8 cellular contexts compared by ENCODE assay signal in genomic region chr15:69758810-69759410, GRCh38.
A peak's percentile ranks its signal among the peaks of the same experiment; 100 is the strongest.
DNase-seq lines count a peak whose midpoint lies in the region; ATAC-seq and TF ChIP-seq lines count a peak whose summit lies in the region.

No MANE protein-coding gene starts in this region.

- peak overlapping the region; percentile 68; the same call in 1 of the 2 replicates for H2AFZ ChIP-seq in OCI-LY7 (ENCODE audit: low read length)
- H2AFZ ChIP-seq in hepatocyte = no peak overlapping the region
- H2AFZ ChIP-seq in neuronal stem cell (ENCODE audit: low read length) = no peak overlapping the region

- TF ChIP-seq CTCF in OCI-LY7 (conservative IDR thresholded peaks at IDR 0.05; ENCODE audit: low read length) (no peak), hepatocyte (IDR thresholded peaks at IDR 0.05; ENCODE audit: poor library complexity) (no peak)

- H3K36me3 ChIP-seq in OCI-LY7 (ENCODE audit: insufficient read depth, low read length) (no peaks in the 10 kb centered on the region; the same call in 1 of the 2 replicates), hepatocyte (replicated peaks; ENCODE audit: insufficient read depth, low read depth) (no peaks in the 10 kb centered on the region), neuronal stem cell (replicated peaks in 1 of 2; ENCODE audit: control insufficient read depth in 2 of 2, insufficient read depth in 2 of 2, low read length in 2 of 2) (no peaks in the 10 kb centered on the region)

- H4K20me1 ChIP-seq in OCI-LY7 (ENCODE audit: insufficient read depth, low read length) (no peaks in the 10 kb centered on the region), hepatocyte (ENCODE audit: insufficient read depth, poor library complexity, severe bottlenecking) (no peaks in the 10 kb centered on the region)

- H3K4me2 ChIP-seq in OCI-LY7 (ENCODE audit: low read length) (peak overlapping the region; percentile 59), hepatocyte (no peak overlapping the region), neuronal stem cell (ENCODE audit: insufficient read depth, low read length, poor library complexity, severe bottlenecking) (no peak overlapping the region)

- no peak overlapping the region for H3K23ac ChIP-seq in neuronal stem cell (ENCODE audit: low read depth, low read length, poor library complexity)

- H3K4me3 ChIP-seq in OCI-LY7 (ENCODE audit: low read depth, low read length, poor library complexity, severe bottlenecking) (peak overlapping the region; percentile 21), hepatocyte (no peak overlapping the region), neuronal stem cell (ENCODE audit: low read length in 2 of 2) (no peak overlapping the region)

- no peak overlapping the region for H4K91ac ChIP-seq in neuronal stem cell (ENCODE audit: low read depth, low read length, poor library complexity)

- no peak overlapping the region for H2BK12ac ChIP-seq in neuronal stem cell (ENCODE audit: low read length)

- H3K9me2 ChIP-seq in OCI-LY7 (ENCODE audit: insufficient read depth, low read length) = no peaks in the 10 kb centered on the region
- H3K9me2 ChIP-seq in hepatocyte (replicated peaks; ENCODE audit: insufficient read depth) = no peaks in the 10 kb centered on the region

- peaks cover 76% of the 10 kb centered on the region for H3K4me1 ChIP-seq in OCI-LY7 (ENCODE audit: insufficient read depth, low read length, poor library complexity, severe bottlenecking)
- H3K4me1 ChIP-seq in hepatocyte (ENCODE audit: insufficient read depth) = peaks cover 4% of the 10 kb centered on the region
- H3K4me1 ChIP-seq in neuronal stem cell (ENCODE audit: control insufficient read depth in 2 of 2, insufficient read depth in 1 of 2, low read depth in 1 of 2, low read length in 2 of 2) = peaks cover 0 to 1% of the 10 kb centered on the region in 2 donors

- no peak overlapping the region for H3K4ac ChIP-seq in neuronal stem cell (ENCODE audit: low read length)

- no peak overlapping the region for H2BK120ac ChIP-seq in neuronal stem cell (ENCODE audit: low read depth, low read length)

- peak overlapping the region; percentile 63 for H3K27ac ChIP-seq in OCI-LY7 (ENCODE audit: low read depth, low read length, poor library complexity, severe bottlenecking)
- H3K27ac ChIP-seq in hepatocyte = peak overlapping the region; percentile 13
- H3K27ac ChIP-seq in neuronal stem cell (replicated peaks; ENCODE audit: low read length) = no peak overlapping the region

- no peak overlapping the region for H2BK15ac ChIP-seq in neuronal stem cell (ENCODE audit: low read length)

- H3K79me2 ChIP-seq in OCI-LY7 (ENCODE audit: insufficient read depth, low read depth, low read length) (no peaks in the 10 kb centered on the region), hepatocyte (no peaks in the 10 kb centered on the region)

- H2AK5ac ChIP-seq in neuronal stem cell (ENCODE audit: low read depth, low read length) = no peak overlapping the region

- no peak overlapping the region for H3K14ac ChIP-seq in neuronal stem cell (ENCODE audit: low read length)

- H3K79me1 ChIP-seq in neuronal stem cell (ENCODE audit: low read depth, low read length) = no peaks in the 10 kb centered on the region

- WGBS in hepatocyte (ENCODE audit: low lambda C conversion rate, missing lambda C conversion rate) = 72% methylated on average over 4 of the region's 4 CpGs
- WGBS in neuronal stem cell (ENCODE audit: extremely low coverage in 2 of 2, insufficient read length in 2 of 2, insufficient replicate concordance in 1 of 2), 2 donors = no CpG with 5 or more reads among the region's 4 CpGs

- BruUV-seq in OCI-LY7 (replicated peaks; lab: Mats Ljungman, UMichigan) = no TSS peak

- no peak overlapping the region for H2BK5ac ChIP-seq in neuronal stem cell (ENCODE audit: low read length)

- no peak overlapping the region for H4K8ac ChIP-seq in neuronal stem cell (ENCODE audit: low read depth, low read length)

- DNase-seq in OCI-LY7 (ENCODE audit: low spot score) (peak; percentile 92), hepatocyte (ENCODE audit: low spot score) (no peak), neuronal stem cell (ENCODE audit: low spot score) (no peak), HPDE6-E6E7 (ENCODE audit: extremely low spot score) (no peak)
- peak; percentile 74 for DNase-seq in activated T-cell treated with anti-CD3 and anti-CD28 coated beads, Interleukin-2, amount 50 U/mL, for 1 hour
- peak; percentile 63 to 66 for DNase-seq in stimulated activated CD8-positive, alpha-beta memory T cell treated with anti-CD3 and anti-CD28 coated beads, Interleukin-7, amount 100 ng/mL, for 1 hour (ENCODE audit: low read depth in 2 of 2)

- H3K18ac ChIP-seq in neuronal stem cell (ENCODE audit: low read length) = no peak overlapping the region

- POLR2A ChIA-PET in OCI-LY7 (lab: Charles Lee) = interaction anchor here (0.6 to 1.4 kb wide), 3 partner anchors 10 to 936 kb away, joined by 3 read pairs; no protein-coding TSS in a partner anchor

- no peak overlapping the region for H3K9ac ChIP-seq in neuronal stem cell (ENCODE audit: low read depth, low read length, poor library complexity)

- intact Hi-C loops in OCI-LY7 (cut with micrococcal nuclease; ENCODE audit: unreplicated experiment) = loop anchor here (5.0 kb wide), 1 partner anchor 123 kb away; no protein-coding TSS in a partner anchor

- CTCF ChIA-PET in OCI-LY7 (lab: Charles Lee; ENCODE audit: unreplicated experiment) = no interaction called here

- peaks cover 5% of the 10 kb centered on the region; the same call in 1 of the 2 replicates for H3K9me3 ChIP-seq in OCI-LY7 (ENCODE audit: low read length)
- H3K9me3 ChIP-seq in hepatocyte (ENCODE audit: low read depth) = no peaks in the 10 kb centered on the region
- H3K9me3 ChIP-seq in neuronal stem cell (replicated peaks in 1 of 2; ENCODE audit: control insufficient read depth in 2 of 2, insufficient read depth in 1 of 2, low read depth in 1 of 2, low read length in 2 of 2) = no peaks in the 10 kb centered on the region

- H3K27me3 ChIP-seq in hepatocyte (no peaks in the 10 kb centered on the region), neuronal stem cell (ENCODE audit: control insufficient read depth in 3 of 3, insufficient read depth in 3 of 3, low read depth in 1 of 3, low read length in 3 of 3) (no peaks in the 10 kb centered on the region)

- ATAC-seq in GM19452 (IDR thresholded peaks at IDR 0.05; ENCODE audit: unreplicated experiment) (peak; percentile 36), GM21381 (IDR thresholded peaks at IDR 0.05; ENCODE audit: unreplicated experiment) (no peak)

Comparison
In these comparisons a context has a peak if more than half of its experiments do, and no peak if none do; other contexts are left out.
1. DNase-seq: peak in OCI-LY7 (single experiment), activated T-cell treated with anti-CD3 and anti-CD28 coated beads, Interleukin-2, amount 50 U/mL, for 1 hour (single experiment) and stimulated activated CD8-positive, alpha-beta memory T cell treated with anti-CD3 and anti-CD28 coated beads, Interleukin-7, amount 100 ng/mL, for 1 hour (2 of 2); none in hepatocyte (single experiment), neuronal stem cell (single experiment) and HPDE6-E6E7 (single experiment).